Comparison of ENCODE assay signal across 1 cellular context in genomic region chr1:21901473-21901847, GRCh38.
TF ChIP-seq lines count a peak whose summit lies in the region.

No MANE protein-coding gene starts in this region.

TF ChIP-seq in H1, 55 proteins besides CTCF, POLR2A, EP300 and RAD21:
- TF ChIP-seq PHF8 (conservative IDR thresholded peaks at IDR 0.05; ENCODE audit: low read depth, low read length) (no peak), JUND (IDR thresholded peaks at IDR 0.05; ENCODE audit: low read length) (no peak), BACH1 (IDR thresholded peaks at IDR 0.05; ENCODE audit: low read length) (no peak), KDM1A (IDR thresholded peaks at IDR 0.05; ENCODE audit: borderline replicate concordance, low read length) (no peak), RXRA (IDR thresholded peaks at IDR 0.05; ENCODE audit: insufficient read depth, low read depth, low read length) (no peak), KDM5A (IDR thresholded peaks at IDR 0.05; ENCODE audit: low read length) (no peak), RNF2 (IDR thresholded peaks at IDR 0.05; ENCODE audit: borderline replicate concordance, low read depth, low read length, missing control alignments, poor library complexity, severe bottlenecking) (no peak), POLR2AphosphoS5 (IDR thresholded peaks at IDR 0.05; ENCODE audit: low read depth, low read length) (no peak), GTF2F1 (IDR thresholded peaks at IDR 0.05; ENCODE audit: borderline replicate concordance, low read depth, low read length) (no peak), EGR1 (IDR thresholded peaks at IDR 0.05; ENCODE audit: borderline replicate concordance, low read depth, low read length) (no peak)
- TF ChIP-seq, protein P1, sequence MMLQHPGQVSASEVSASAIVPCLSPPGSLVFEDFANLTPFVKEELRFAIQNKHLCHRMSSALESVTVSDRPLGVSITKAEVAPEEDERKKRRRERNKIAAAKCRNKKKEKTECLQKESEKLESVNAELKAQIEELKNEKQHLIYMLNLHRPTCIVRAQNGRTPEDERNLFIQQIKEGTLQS (IDR thresholded peaks at IDR 0.05; ENCODE audit: insufficient read depth, low read depth, low read length) = no peak
